ENCODE assay signal across 8 cellular contexts in genomic region chr11:47983464-47984397, GRCh38. TPM values are rescaled to one million over a fixed set of nuclear protein-coding genes. Genes with fewer than 3 reads are reported as not detected.
DNase-seq lines count a peak whose midpoint lies in the region; ATAC-seq and TF ChIP-seq lines count a peak whose summit lies in the region.

No MANE protein-coding gene starts in this region.

- H3K4me3 Mint-ChIP-seq in CD14-positive monocyte: peak overlapping the region; percentile 65 to 86

- H3K4me2 ChIP-seq in Karpas-422 (ENCODE audit: low read depth, low read length, poor library complexity, severe bottlenecking): peak overlapping the region; percentile 81

- H3K4me1 Mint-ChIP-seq in CD14-positive monocyte: peaks cover 71% of the 10 kb centered on the region

- H3K36me3 Mint-ChIP-seq in CD14-positive monocyte: peaks cover 8 to 23% of the 10 kb centered on the region in 2 donors

- H3K9me3 ChIP-seq in Karpas-422 (ENCODE audit: low read length) (no peaks in the 10 kb centered on the region), adipocyte (ENCODE audit: control insufficient read depth, low read length) (no peaks in the 10 kb centered on the region), mucosa of rectum (ENCODE audit: control insufficient read depth in 2 of 2, low read length in 2 of 2) (no peaks in the 10 kb centered on the region)

- peaks cover 40% of the 10 kb centered on the region for H3K36me3 ChIP-seq in Karpas-422 (ENCODE audit: insufficient read depth, low read length)
- no peaks in the 10 kb centered on the region for H3K36me3 ChIP-seq in adipocyte (ENCODE audit: control insufficient read depth, insufficient read depth, low read length, severe bottlenecking)
- no peaks in the 10 kb centered on the region for H3K36me3 ChIP-seq in mucosa of rectum (ENCODE audit: control insufficient read depth in 2 of 2, insufficient read depth in 2 of 2, low read length in 2 of 2)

- no peak overlapping the region for H2AFZ ChIP-seq in Karpas-422 (ENCODE audit: low read length)

- intact Hi-C loops in CD14-positive monocyte (cut with micrococcal nuclease): loop anchor here (2.0 to 5.0 kb wide), 4 partner anchors 34 to 123 kb away; no protein-coding TSS in a partner anchor

- H3K9ac ChIP-seq in Karpas-422 (ENCODE audit: low read length) (peak overlapping the region; percentile 58), adipocyte (ENCODE audit: low read length) (peak overlapping the region; percentile 22), mucosa of rectum (ENCODE audit: low read depth in 1 of 2, low read length in 2 of 2) (peak overlapping the region; percentile 45 to 58)

- peaks cover 0 to 9% (median 4%) of the 10 kb centered on the region in 3 donors for H3K27me3 Mint-ChIP-seq in CD14-positive monocyte (ENCODE audit: low read depth in 3 of 3)

- no peaks in the 10 kb centered on the region for H3K9me3 Mint-ChIP-seq in CD14-positive monocyte

- H4K20me1 ChIP-seq in Karpas-422 (ENCODE audit: insufficient read depth, low read depth, low read length): peaks cover 23% of the 10 kb centered on the region

- no peak for TF ChIP-seq CTCF in CD14-positive monocyte (IDR thresholded peaks at IDR 0.05)

- peak overlapping the region; percentile 51; the same call in 1 of the 2 replicates for H3K4me3 ChIP-seq in Karpas-422 (ENCODE audit: low read length)
- no peak overlapping the region for H3K4me3 ChIP-seq in adipocyte (ENCODE audit: low read length)
- H3K4me3 ChIP-seq in mucosa of rectum (ENCODE audit: low read length in 2 of 2): peak overlapping the region; percentile 8 to 34

- H3K4me1 ChIP-seq in Karpas-422 (ENCODE audit: low read length) (peaks cover 78% of the 10 kb centered on the region), adipocyte (ENCODE audit: control insufficient read depth, insufficient read depth, low read length) (peaks cover 19% of the 10 kb centered on the region), mucosa of rectum (ENCODE audit: control insufficient read depth in 2 of 2, insufficient read depth in 2 of 2, low read length in 2 of 2) (peaks cover 35 to 52% of the 10 kb centered on the region in 2 donors)

- no peak for DNase-seq in CD14-positive monocyte (ENCODE audit: low spot score)
- DNase-seq in Karpas-422: no peak
- no peak for DNase-seq in adipocyte (ENCODE audit: low read depth)
- no peak for DNase-seq in cortex of kidney (lab: John Stamatoyannopoulos, UW)

- peak overlapping the region; percentile 96 for H3K27ac ChIP-seq in Karpas-422 (ENCODE audit: low read length)
- peak overlapping the region; percentile 45 to 54 for H3K27ac ChIP-seq in mucosa of rectum (ENCODE audit: low read depth in 2 of 2, low read length in 2 of 2)

- H3K27ac Mint-ChIP-seq in CD14-positive monocyte: peak overlapping the region; percentile 88 to 94 (median 91)

- no peaks in the 10 kb centered on the region for H3K27me3 ChIP-seq in Karpas-422 (ENCODE audit: low read length)
- H3K27me3 ChIP-seq in adipocyte (replicated peaks; ENCODE audit: control insufficient read depth, insufficient read depth, low read length): no peaks in the 10 kb centered on the region
- no peaks in the 10 kb centered on the region for H3K27me3 ChIP-seq in mucosa of rectum (ENCODE audit: control insufficient read depth in 2 of 2, insufficient read depth in 2 of 2, low read length in 2 of 2)

- H3K9me2 ChIP-seq in Karpas-422 (replicated peaks; ENCODE audit: insufficient read depth, low read length): no peaks in the 10 kb centered on the region

- peaks cover 78% of the 10 kb centered on the region for H3K79me2 ChIP-seq in Karpas-422 (ENCODE audit: low read length)

- ATAC-seq in HG03095 (IDR thresholded peaks at IDR 0.05; ENCODE audit: unreplicated experiment) (no peak), HG03135 (IDR thresholded peaks at IDR 0.05; ENCODE audit: unreplicated experiment) (no peak), HG03139 (IDR thresholded peaks at IDR 0.05; ENCODE audit: unreplicated experiment) (no peak)

RNA-seq across cellular contexts. Expression of gene PTPRJ, which starts 3.4 kb away (rescaled TPM):
- polyA plus RNA-seq in CD14-positive monocyte: 10 to 100 TPM in 1 of 2 donors, 1 to 10 TPM in 1; 10.0 to 14.6 TPM
- total RNA-seq in Karpas-422 (2014; rRNA removed; shearing (Covaris generic); ENCODE audit: low replicate concordance): 90.3 and 132 TPM in 2 replicates
